19 cellular contexts compared by ENCODE assay signal in the genomic region with DNA sequence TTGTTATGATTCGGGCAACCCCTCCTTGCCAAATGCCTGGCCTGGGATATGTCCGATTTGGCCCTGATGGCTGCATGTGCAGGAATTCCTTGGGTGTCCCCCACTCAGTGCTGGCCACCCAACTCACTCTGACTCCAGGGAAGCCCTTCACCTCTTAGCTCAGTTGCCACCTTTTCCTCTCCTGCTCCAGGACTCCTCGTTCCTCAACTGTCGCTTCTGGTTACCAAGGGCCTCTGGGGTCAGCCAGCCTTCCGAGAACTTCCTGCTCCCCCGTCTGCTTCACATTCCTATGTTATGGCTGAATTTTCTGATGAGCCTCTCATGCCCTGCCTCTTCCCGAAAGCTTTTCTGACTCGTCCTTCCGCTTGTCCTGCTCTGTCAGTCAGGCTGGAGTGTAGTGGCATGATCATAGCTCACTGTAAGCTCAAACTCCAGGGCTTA.
"Had no signal": no experiment of that assay in that cellular context is flagged by ENCODE, and none has a peak within 500 bp of the region (broad histone marks: within the 10 kb centered on the region; RNA-seq: fewer than 3 reads in every experiment).

No MANE protein-coding gene starts in this region.

- H2AFZ ChIP-seq: neural progenitor cell had no signal

- H3K27ac ChIP-seq: cardiac muscle cell, dorsolateral prefrontal cortex, neural progenitor cell, prostate gland, testis, upper lobe of right lung had no signal

- H3K9me3 ChIP-seq: prostate gland, testis, upper lobe of right lung had no signal

- H3K9ac ChIP-seq: neural progenitor cell had no signal

- H3K36me3 Mint-ChIP-seq: activated naive CD8-positive, alpha-beta T cell treated with anti-CD3 and anti-CD28 coated beads for 36 hours; immature natural killer cell; neural progenitor cell; stimulated activated memory B cell treated with anti-CD40 and anti-IgM and Interleukin-4, amounts not matched to agents 10 μg/mL and 1 μg/mL and 100 μg/mL, for 72 hours; T-cell had no signal

- H3K27ac Mint-ChIP-seq: activated CD4-positive, alpha-beta T cell treated with anti-CD3 and anti-CD28 coated beads, Interleukin-2, amount 10 ng/mL, durations not matched to agents 24 days and 14 days; activated CD8-positive, alpha-beta T cell treated with anti-CD3 and anti-CD28 coated beads for 36 hours; activated naive CD8-positive, alpha-beta T cell treated with anti-CD3 and anti-CD28 coated beads for 36 hours; activated T-helper 17 cell treated with anti-CD3 and anti-CD28 coated beads, Interleukin-2, amount 50 U/mL, for 72 hours; immature natural killer cell; neural progenitor cell; stimulated activated memory B cell treated with anti-CD40 and anti-IgM and Interleukin-4, amounts not matched to agents 10 μg/mL and 1 μg/mL and 100 μg/mL, for 72 hours; T-cell had no signal

- H3K4me2 ChIP-seq: neural progenitor cell had no signal

- H3K36me3 ChIP-seq: cardiac muscle cell, neural progenitor cell, prostate gland, upper lobe of right lung had no signal

- H3K27me3 ChIP-seq: testis, upper lobe of right lung had no signal

- DNase-seq: activated CD4-positive, alpha-beta T cell treated with anti-CD3 and anti-CD28 coated beads, Interleukin-2, amount 10 ng/mL, durations not matched to agents 24 days and 14 days; activated CD8-positive, alpha-beta T cell treated with anti-CD3 and anti-CD28 coated beads for 36 hours; activated naive CD4-positive, alpha-beta T cell; activated naive CD8-positive, alpha-beta T cell treated with anti-CD3 and anti-CD28 coated beads for 36 hours; activated T-cell treated with anti-CD3 and anti-CD28 coated beads, Interleukin-2, amount 50 U/mL, for 1 hour; amniotic stem cell; dorsolateral prefrontal cortex; immature natural killer cell; left colon; stimulated activated CD4-positive, alpha-beta T cell treated with anti-CD3 and anti-CD28 coated beads, Interleukin-4, amount 100 ng/mL, for 4 hours; T-cell; testis; upper lobe of right lung had no signal

- H3K4me1 Mint-ChIP-seq: activated CD4-positive, alpha-beta T cell treated with anti-CD3 and anti-CD28 coated beads, Interleukin-2, amount 10 ng/mL, durations not matched to agents 24 days and 14 days; activated naive CD8-positive, alpha-beta T cell treated with anti-CD3 and anti-CD28 coated beads for 36 hours; activated T-helper 17 cell treated with anti-CD3 and anti-CD28 coated beads, Interleukin-2, amount 50 U/mL, for 72 hours; immature natural killer cell; stimulated activated memory B cell treated with anti-CD40 and anti-IgM and Interleukin-4, amounts not matched to agents 10 μg/mL and 1 μg/mL and 100 μg/mL, for 72 hours; T-cell had no signal

- H3K4me1 ChIP-seq: neural progenitor cell, prostate gland, testis, upper lobe of right lung had no signal

- H3K9me3 Mint-ChIP-seq: activated CD4-positive, alpha-beta T cell treated with anti-CD3 and anti-CD28 coated beads, Interleukin-2, amount 10 ng/mL, durations not matched to agents 24 days and 14 days; activated CD8-positive, alpha-beta T cell treated with anti-CD3 and anti-CD28 coated beads for 36 hours; activated T-helper 17 cell treated with anti-CD3 and anti-CD28 coated beads, Interleukin-2, amount 50 U/mL, for 72 hours; neural progenitor cell; stimulated activated memory B cell treated with anti-CD40 and anti-IgM and Interleukin-4, amounts not matched to agents 10 μg/mL and 1 μg/mL and 100 μg/mL, for 72 hours; T-cell had no signal

- ATAC-seq: activated CD8-positive, alpha-beta T cell treated with anti-CD3 and anti-CD28 coated beads for 36 hours; activated T-helper 17 cell treated with anti-CD3 and anti-CD28 coated beads, Interleukin-2, amount 50 U/mL, for 72 hours; left colon; stimulated activated memory B cell treated with anti-CD40 and anti-IgM and Interleukin-4, amounts not matched to agents 10 μg/mL and 1 μg/mL and 100 μg/mL, for 72 hours; T-cell; upper lobe of right lung had no signal

- H3K4me3 Mint-ChIP-seq: activated CD4-positive, alpha-beta T cell treated with anti-CD3 and anti-CD28 coated beads, Interleukin-2, amount 10 ng/mL, durations not matched to agents 24 days and 14 days; activated CD8-positive, alpha-beta T cell treated with anti-CD3 and anti-CD28 coated beads for 36 hours; activated naive CD8-positive, alpha-beta T cell treated with anti-CD3 and anti-CD28 coated beads for 36 hours; activated T-helper 17 cell treated with anti-CD3 and anti-CD28 coated beads, Interleukin-2, amount 50 U/mL, for 72 hours; immature natural killer cell; neural progenitor cell; stimulated activated memory B cell treated with anti-CD40 and anti-IgM and Interleukin-4, amounts not matched to agents 10 μg/mL and 1 μg/mL and 100 μg/mL, for 72 hours; T-cell had no signal

- H3K4me3 ChIP-seq: cardiac muscle cell, dorsolateral prefrontal cortex, neural progenitor cell, prostate gland, testis, upper lobe of right lung had no signal

- FAIRE-seq: endometrium had no signal
